ENCODE assay signal across 1 cellular context in the genomic region with DNA sequence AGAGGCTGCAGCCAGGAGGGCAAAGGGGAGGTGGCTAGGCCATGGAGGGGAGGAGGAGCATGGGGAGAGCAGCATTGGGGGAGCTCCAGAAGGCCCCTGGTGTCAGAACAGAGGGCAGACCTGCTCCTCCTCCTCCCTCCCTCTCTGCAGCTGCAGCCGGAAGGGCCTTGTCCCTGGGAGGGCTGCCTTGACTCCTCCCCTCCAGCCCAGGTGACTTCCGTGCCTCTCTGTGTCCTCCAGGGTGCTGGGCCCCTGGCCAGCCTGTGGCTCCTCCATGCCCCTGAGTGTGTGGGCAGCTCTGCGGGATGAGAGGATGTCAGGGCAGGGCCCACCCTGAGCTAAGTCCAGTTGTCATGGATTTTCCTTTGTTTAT.
TF ChIP-seq lines count a peak whose summit lies in the region.

No MANE protein-coding gene starts in this region.

TF ChIP-seq in HCT116, 20 proteins besides CTCF, POLR2A, EP300 and RAD21 (continued from another document):
- TF ChIP-seq, protein P1, sequence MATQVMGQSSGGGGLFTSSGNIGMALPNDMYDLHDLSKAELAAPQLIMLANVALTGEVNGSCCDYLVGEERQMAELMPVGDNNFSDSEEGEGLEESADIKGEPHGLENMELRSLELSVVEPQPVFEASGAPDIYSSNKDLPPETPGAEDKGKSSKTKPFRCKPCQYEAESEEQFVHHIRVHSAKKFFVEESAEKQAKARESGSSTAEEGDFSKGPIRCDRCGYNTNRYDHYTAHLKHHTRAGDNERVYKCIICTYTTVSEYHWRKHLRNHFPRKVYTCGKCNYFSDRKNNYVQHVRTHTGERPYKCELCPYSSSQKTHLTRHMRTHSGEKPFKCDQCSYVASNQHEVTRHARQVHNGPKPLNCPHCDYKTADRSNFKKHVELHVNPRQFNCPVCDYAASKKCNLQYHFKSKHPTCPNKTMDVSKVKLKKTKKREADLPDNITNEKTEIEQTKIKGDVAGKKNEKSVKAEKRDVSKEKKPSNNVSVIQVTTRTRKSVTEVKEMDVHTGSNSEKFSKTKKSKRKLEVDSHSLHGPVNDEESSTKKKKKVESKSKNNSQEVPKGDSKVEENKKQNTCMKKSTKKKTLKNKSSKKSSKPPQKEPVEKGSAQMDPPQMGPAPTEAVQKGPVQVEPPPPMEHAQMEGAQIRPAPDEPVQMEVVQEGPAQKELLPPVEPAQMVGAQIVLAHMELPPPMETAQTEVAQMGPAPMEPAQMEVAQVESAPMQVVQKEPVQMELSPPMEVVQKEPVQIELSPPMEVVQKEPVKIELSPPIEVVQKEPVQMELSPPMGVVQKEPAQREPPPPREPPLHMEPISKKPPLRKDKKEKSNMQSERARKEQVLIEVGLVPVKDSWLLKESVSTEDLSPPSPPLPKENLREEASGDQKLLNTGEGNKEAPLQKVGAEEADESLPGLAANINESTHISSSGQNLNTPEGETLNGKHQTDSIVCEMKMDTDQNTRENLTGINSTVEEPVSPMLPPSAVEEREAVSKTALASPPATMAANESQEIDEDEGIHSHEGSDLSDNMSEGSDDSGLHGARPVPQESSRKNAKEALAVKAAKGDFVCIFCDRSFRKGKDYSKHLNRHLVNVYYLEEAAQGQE (IDR thresholded peaks at IDR 0.05; ENCODE audit: low read depth), result no peak
- TF ChIP-seq, protein P2, sequence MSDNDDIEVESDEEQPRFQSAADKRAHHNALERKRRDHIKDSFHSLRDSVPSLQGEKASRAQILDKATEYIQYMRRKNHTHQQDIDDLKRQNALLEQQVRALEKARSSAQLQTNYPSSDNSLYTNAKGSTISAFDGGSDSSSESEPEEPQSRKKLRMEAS (IDR thresholded peaks at IDR 0.05), result no peak
- no peak for TF ChIP-seq EZH2phosphoT487 (IDR thresholded peaks at IDR 0.05; ENCODE audit: borderline replicate concordance)
- TF ChIP-seq, protein P3, sequence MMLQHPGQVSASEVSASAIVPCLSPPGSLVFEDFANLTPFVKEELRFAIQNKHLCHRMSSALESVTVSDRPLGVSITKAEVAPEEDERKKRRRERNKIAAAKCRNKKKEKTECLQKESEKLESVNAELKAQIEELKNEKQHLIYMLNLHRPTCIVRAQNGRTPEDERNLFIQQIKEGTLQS (IDR thresholded peaks at IDR 0.05), result no peak
- TF ChIP-seq YY1 (IDR thresholded peaks at IDR 0.05; ENCODE audit: extremely low read depth, insufficient replicate concordance, low read depth, low read length), result no peak
- TF ChIP-seq, protein P4, sequence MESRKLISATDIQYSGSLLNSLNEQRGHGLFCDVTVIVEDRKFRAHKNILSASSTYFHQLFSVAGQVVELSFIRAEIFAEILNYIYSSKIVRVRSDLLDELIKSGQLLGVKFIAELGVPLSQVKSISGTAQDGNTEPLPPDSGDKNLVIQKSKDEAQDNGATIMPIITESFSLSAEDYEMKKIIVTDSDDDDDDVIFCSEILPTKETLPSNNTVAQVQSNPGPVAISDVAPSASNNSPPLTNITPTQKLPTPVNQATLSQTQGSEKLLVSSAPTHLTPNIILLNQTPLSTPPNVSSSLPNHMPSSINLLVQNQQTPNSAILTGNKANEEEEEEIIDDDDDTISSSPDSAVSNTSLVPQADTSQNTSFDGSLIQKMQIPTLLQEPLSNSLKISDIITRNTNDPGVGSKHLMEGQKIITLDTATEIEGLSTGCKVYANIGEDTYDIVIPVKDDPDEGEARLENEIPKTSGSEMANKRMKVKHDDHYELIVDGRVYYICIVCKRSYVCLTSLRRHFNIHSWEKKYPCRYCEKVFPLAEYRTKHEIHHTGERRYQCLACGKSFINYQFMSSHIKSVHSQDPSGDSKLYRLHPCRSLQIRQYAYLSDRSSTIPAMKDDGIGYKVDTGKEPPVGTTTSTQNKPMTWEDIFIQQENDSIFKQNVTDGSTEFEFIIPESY (IDR thresholded peaks at IDR 0.05; ENCODE audit: extremely low read depth, insufficient replicate concordance, low read length), result no peak
- TF ChIP-seq SIN3A (IDR thresholded peaks at IDR 0.05; ENCODE audit: low read depth), result no peak
- TF ChIP-seq EGR1 (IDR thresholded peaks at IDR 0.05; ENCODE audit: low read depth), result no peak
TF ChIP-seq in HCT116: peak in this region for 0.
